13 cellular contexts compared by ENCODE assay signal in the genomic region with DNA sequence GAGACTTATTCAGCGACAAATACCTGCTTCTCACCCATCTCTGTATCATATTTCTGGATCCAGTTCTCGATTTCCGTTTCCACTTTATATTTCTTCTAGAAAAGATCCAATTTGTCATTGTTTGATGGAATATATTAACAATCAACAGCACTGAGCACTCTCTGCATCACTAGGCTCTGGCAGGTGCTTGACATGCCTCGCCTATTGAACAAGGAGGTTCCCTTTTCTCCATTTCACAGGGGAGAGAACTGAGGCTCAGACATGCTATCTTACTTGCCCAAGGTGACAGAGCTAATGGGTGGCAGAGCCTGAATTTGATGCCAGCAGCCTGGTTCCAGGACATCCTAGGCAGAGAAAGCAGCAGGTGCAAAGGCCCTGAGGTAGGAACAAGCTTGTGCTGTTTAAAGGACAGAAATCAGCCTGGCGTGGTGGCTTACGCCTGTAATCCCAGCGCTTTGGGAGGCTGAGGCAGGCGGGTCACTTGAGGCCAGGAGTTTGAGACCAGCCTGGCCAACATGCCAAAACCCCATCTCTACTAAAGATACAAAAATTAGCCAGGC. TPM values are rescaled to one million over a fixed set of nuclear protein-coding genes. Genes with fewer than 3 reads are reported as not detected.
DNase-seq lines count a peak whose midpoint lies in the region; ATAC-seq, FAIRE-seq and TF ChIP-seq lines count a peak whose summit lies in the region.
"Had no signal": no experiment of that assay in that cellular context is flagged by ENCODE, and none has a peak within 500 bp of the region (broad histone marks: within the 10 kb centered on the region; RNA-seq: fewer than 3 reads in every experiment).

No MANE protein-coding gene starts in this region.

- H3F3A ChIP-seq in neural progenitor cell (ENCODE audit: low read depth): no peaks in the 10 kb centered on the region

- intact Hi-C loops in K562 (cut with micrococcal nuclease) (loop anchor here (2.0 to 5.0 kb wide), 3 partner anchors 40 to 227 kb away; no protein-coding TSS in a partner anchor), head of caudate nucleus (cut with DNase I) (loop anchor here (10.0 kb wide), 2 partner anchors 157 to 227 kb away; a partner anchor contains a TSS), tibial artery (cut with DNase I; ENCODE audit: low total_unique reads) (loop anchor here (5.0 to 10.0 kb wide), 2 partner anchors 137 to 160 kb away; a partner anchor contains a TSS)

- 80% methylated on average over 8 of the region's 8 CpGs for WGBS in K562 (ENCODE audit: insufficient coverage, low coverage, missing lambda C conversion rate)

- in situ Hi-C loops in K562 (cut with MboI): loop anchor here (5.0 to 25.0 kb wide), 3 partner anchors 85 to 447 kb away; a partner anchor contains a TSS

- H3K9me1 ChIP-seq in K562 (ENCODE audit: control insufficient read depth, insufficient read depth, low read length): no peaks in the 10 kb centered on the region

- H3K4me3 ChIP-seq in DND-41 (ENCODE audit: low read depth in 1 of 2, low read length in 2 of 2) (no peak overlapping the region), Karpas-422 (ENCODE audit: low read length) (no peak overlapping the region), K562 (no peak overlapping the region), neural progenitor cell (no peak overlapping the region), tibial artery (no peak overlapping the region)
- H3K4me3 ChIP-seq: HAP-1, SK-N-MC had no signal

- no peak for TF ChIP-seq POLR2A in K562 (conservative IDR thresholded peaks at IDR 0.05)
- no peak for TF ChIP-seq POLR2A in GM12892 (IDR thresholded peaks at IDR 0.05; ENCODE audit: low read depth, low read length)

- H3K4me3 Mint-ChIP-seq in neural progenitor cell: no peak overlapping the region

- H3K27ac Mint-ChIP-seq in neural progenitor cell: peak overlapping the region; percentile 83

- H3K4me1 Mint-ChIP-seq in neural progenitor cell: peaks cover 25% of the 10 kb centered on the region

- peaks cover 4% of the 10 kb centered on the region for H3K36me3 ChIP-seq in DND-41 (ENCODE audit: insufficient read depth, low read length)
- H3K36me3 ChIP-seq in Karpas-422 (ENCODE audit: insufficient read depth, low read length): no peaks in the 10 kb centered on the region; the same call in 1 of the 2 replicates
- H3K36me3 ChIP-seq in K562 (ENCODE audit: control insufficient read depth, insufficient read depth, low read length): peaks cover 4% of the 10 kb centered on the region; the same call in 1 of the 3 replicates
- no peaks in the 10 kb centered on the region for H3K36me3 ChIP-seq in neural progenitor cell
- peaks cover 0 to 2% (median 0%) of the 10 kb centered on the region in 3 donors for H3K36me3 ChIP-seq in tibial artery

- peaks cover 4% of the 10 kb centered on the region for H3K36me3 Mint-ChIP-seq in neural progenitor cell

- H3K27ac ChIP-seq in DND-41 (ENCODE audit: low read length) (0 out of 2 replicates have a peak overlapping the region, but pooled peaks have one; percentile 21), Karpas-422 (ENCODE audit: low read length) (0 out of 2 replicates have a peak overlapping the region, but pooled peaks have one; percentile 20), K562 (ENCODE audit: extremely low read depth, low read depth, low read length) (no peak overlapping the region), neural progenitor cell (no peak overlapping the region), tibial artery (no peak overlapping the region)
- H3K27ac ChIP-seq: C4-2B, HL-60, SK-N-MC had no signal

- H3K27me3 ChIP-seq in DND-41 (ENCODE audit: insufficient read depth, low read length, poor library complexity) (no peaks in the 10 kb centered on the region), Karpas-422 (ENCODE audit: low read length) (no peaks in the 10 kb centered on the region), K562 (ENCODE audit: control insufficient read depth in 2 of 2, insufficient read depth in 2 of 2, low read length in 2 of 2) (no peaks in the 10 kb centered on the region), neural progenitor cell (no peaks in the 10 kb centered on the region), tibial artery (no peaks in the 10 kb centered on the region)

- H3K9me3 ChIP-seq in DND-41 (ENCODE audit: insufficient read depth, low read length, severe bottlenecking) (no peaks in the 10 kb centered on the region), Karpas-422 (ENCODE audit: low read length) (no peaks in the 10 kb centered on the region), K562 (replicated peaks; ENCODE audit: control insufficient read depth, insufficient read depth, low read depth, low read length) (no peaks in the 10 kb centered on the region), neural progenitor cell (ENCODE audit: low read depth) (no peaks in the 10 kb centered on the region), tibial artery (no peaks in the 10 kb centered on the region)
- H3K9me3 ChIP-seq: HAP-1 had no signal

- ATAC-seq in DND-41 (ENCODE audit: insufficient read depth, low read depth) (no peak), K562 (no peak)

- H3K79me2 ChIP-seq in DND-41 (ENCODE audit: insufficient read depth, low read length) (no peaks in the 10 kb centered on the region), Karpas-422 (ENCODE audit: low read length) (no peaks in the 10 kb centered on the region), K562 (ENCODE audit: control insufficient read depth, insufficient read depth, low read length) (no peaks in the 10 kb centered on the region), neural progenitor cell (ENCODE audit: low read depth) (no peaks in the 10 kb centered on the region)

- TF ChIP-seq CTCF in DND-41 (IDR thresholded peaks at IDR 0.05; ENCODE audit: borderline replicate concordance, extremely low read depth, low read length, poor library complexity, severe bottlenecking) (no peak), K562 (IDR thresholded peaks at IDR 0.05 in 2 of 3, conservative IDR thresholded peaks at IDR 0.05 in 1 of 3; ENCODE audit: insufficient read depth in 2 of 3, low read depth in 1 of 3, low read length in 3 of 3) (no peak), neural progenitor cell (IDR thresholded peaks at IDR 0.05) (no peak), tibial artery (IDR thresholded peaks at IDR 0.05) (no peak)

- no peak overlapping the region for H2AFZ ChIP-seq in DND-41 (ENCODE audit: low read depth, low read length)
- H2AFZ ChIP-seq in Karpas-422 (ENCODE audit: low read length): no peak overlapping the region
- no peak overlapping the region for H2AFZ ChIP-seq in K562 (ENCODE audit: low read depth, low read length)
- no peak overlapping the region for H2AFZ ChIP-seq in neural progenitor cell (replicated peaks)

- H3K4me2 ChIP-seq in DND-41 (ENCODE audit: insufficient read depth, low read length): no peak overlapping the region
- H3K4me2 ChIP-seq in Karpas-422 (ENCODE audit: low read depth, low read length, poor library complexity, severe bottlenecking): no peak overlapping the region
- no peak overlapping the region for H3K4me2 ChIP-seq in K562 (ENCODE audit: insufficient read depth, low read length)
- no peak overlapping the region for H3K4me2 ChIP-seq in neural progenitor cell

- TF ChIP-seq RAD21 in K562 (CRISPR knock-in tag; conservative IDR thresholded peaks at IDR 0.05 in 1 of 2, IDR thresholded peaks at IDR 0.05 in 1 of 2): no peak

- peaks cover 12% of the 10 kb centered on the region for H3K27me3 Mint-ChIP-seq in neural progenitor cell (ENCODE audit: insufficient read depth, low read depth)

- H3K4me1 ChIP-seq in DND-41 (ENCODE audit: insufficient read depth, low read length) (no peaks in the 10 kb centered on the region), Karpas-422 (ENCODE audit: low read length) (no peaks in the 10 kb centered on the region), K562 (replicated peaks in 1 of 2; ENCODE audit: control insufficient read depth in 2 of 2, insufficient read depth in 2 of 2, low read length in 2 of 2) (peaks cover 2 to 21% of the 10 kb centered on the region in 2 experiments; a peak in 4 of 5 replicates), neural progenitor cell (peaks cover 9% of the 10 kb centered on the region), tibial artery (peaks cover 0 to 31% (median 15%) of the 10 kb centered on the region in 4 donors)

- no peak for DNase-seq in DND-41
- no peak for DNase-seq in Karpas-422
- no peak for DNase-seq in K562 (ENCODE audit: extremely low read depth in 1 of 4, low spot score in 3 of 4)
- no peak for DNase-seq in neural progenitor cell (ENCODE audit: low spot score)
- DNase-seq in head of caudate nucleus: no peak
- DNase-seq in GM12892 (ENCODE audit: insufficient read length): no peak
- no peak for DNase-seq in tibial artery

- CTCF ChIA-PET in K562 (lab: Yijun Ruan, JAX; ENCODE audit: low intra/inter-chr PET ratio): no interaction called here

- POLR2A ChIA-PET in K562 (lab: Yijun Ruan, JAX): interaction anchor here (0.7 to 0.8 kb wide), 2 partner anchors 14 to 24 kb away, joined by 3 to 5 read pairs; a partner anchor contains a TSS

- no peak for FAIRE-seq in K562 (lab: Jason Lieb, UNC)
- FAIRE-seq in GM12892 (lab: Jason Lieb, UNC): no peak
- FAIRE-seq: HTR-8/SVneo had no signal

- H3K9ac ChIP-seq in DND-41 (ENCODE audit: low read depth, low read length) (no peak overlapping the region), Karpas-422 (ENCODE audit: low read length) (no peak overlapping the region), K562 (ENCODE audit: insufficient read depth in 1 of 2, low read depth in 2 of 2, low read length in 2 of 2) (no peak overlapping the region), neural progenitor cell (no peak overlapping the region)

- no peaks in the 10 kb centered on the region for H3K9me2 ChIP-seq in Karpas-422 (replicated peaks; ENCODE audit: insufficient read depth, low read length)

- no TSS peak for BruUV-seq in K562 (replicated peaks; lab: Mats Ljungman, UMichigan)

- H4K20me1 ChIP-seq in DND-41 (ENCODE audit: insufficient read depth, low read length) (no peaks in the 10 kb centered on the region), Karpas-422 (ENCODE audit: insufficient read depth, low read depth, low read length) (no peaks in the 10 kb centered on the region), K562 (replicated peaks; ENCODE audit: control insufficient read depth, insufficient read depth, low read length) (peaks cover 4% of the 10 kb centered on the region; the same call in 1 of the 2 replicates), neural progenitor cell (ENCODE audit: low read depth) (no peaks in the 10 kb centered on the region)

- no peak for TF ChIP-seq EP300 in K562 (IDR thresholded peaks at IDR 0.05; ENCODE audit: low read length)

- H3K9me3 Mint-ChIP-seq in neural progenitor cell: no peaks in the 10 kb centered on the region

RNA-seq across cellular contexts. Expression of a gene that starts 12.1 kb away (rescaled TPM):
- 34.3 and 47.3 TPM in 2 replicates for total RNA-seq in Karpas-422 (2014; rRNA removed; shearing (Covaris generic); ENCODE audit: low replicate concordance)
- 9.9 and 32.6 TPM in 2 replicates for total RNA-seq in K562 (2011; cell fraction: chromatin; rRNA removed; ENCODE audit: low replicate concordance)
- total RNA-seq in K562 (2011; cell fraction: nucleolus; rRNA removed): 18.9 and 25.0 TPM in 2 replicates
- 17.7 and 18.0 TPM in 2 replicates for total RNA-seq in K562 (2011; cell fraction: nucleoplasm; rRNA removed)
- total RNA-seq in K562 (2014; rRNA removed) (40.4 and 52.0 TPM in 2 replicates), K562 (2014; rRNA removed; fragmentation: Illumina TruSeq; extraction: Trizol) (12.7 and 15.6 TPM in 2 replicates), K562 (2015; rRNA removed; fragmentation: Illumina TruSeq; extraction: Trizol) (34.3 and 36.7 TPM in 2 replicates), K562 (2021) (34.9 and 38.9 TPM in 2 replicates), neural progenitor cell (ENCODE audit: low replicate concordance) (13.7 and 22.5 TPM in 2 replicates)
- polyA plus RNA-seq in K562 (2011; rRNA removed) (17.6 and 17.9 TPM in 2 replicates), K562 (2014; fragmentation: Illumina TruSeq; extraction: Trizol) (18.0 and 27.7 TPM in 2 replicates), K562 (2014; fragmentation: Nextera tagmentation; extraction: Ambion mirVana) (1 to 10 TPM; 2.8 to 3.5 TPM), K562 (2014; rRNA removed) (26.4 and 35.0 TPM in 2 replicates)
- 23.1 and 48.6 TPM in 2 replicates for polyA plus RNA-seq in K562 (2011; cell fraction: cytosol; rRNA removed)
- polyA plus RNA-seq in K562 (2011; cell fraction: nucleus; rRNA removed): 10.9 and 15.7 TPM in 2 replicates
- polyA plus RNA-seq in K562 (2012): 23.0 and 27.5 TPM in 2 replicates
- polyA minus RNA-seq in K562 (2011; rRNA and poly(A)+ RNA removed): 10.0 and 13.0 TPM in 2 replicates
- polyA minus RNA-seq in K562 (2011; cell fraction: cytosol; rRNA and poly(A)+ RNA removed): 12.1 and 15.7 TPM in 2 replicates
- polyA minus RNA-seq in K562 (2011; cell fraction: nucleus; rRNA and poly(A)+ RNA removed): 11.0 and 11.4 TPM in 2 replicates
- 10.5 TPM for polyA plus RNA-seq in GM12892 (2012; ENCODE audit: missing spikeins)

RNA-seq across cellular contexts. Expression of a gene that starts 12.3 kb away (rescaled TPM):
- total RNA-seq in Karpas-422 (2014; rRNA removed; shearing (Covaris generic); ENCODE audit: low replicate concordance): 28.2 and 81.5 TPM in 2 replicates
- total RNA-seq in K562 (2011; cell fraction: chromatin; rRNA removed; ENCODE audit: low replicate concordance): 60.9 and 181 TPM in 2 replicates
- 87.0 and 87.2 TPM in 2 replicates for total RNA-seq in K562 (2011; cell fraction: nucleolus; rRNA removed)
- total RNA-seq in K562 (2011; cell fraction: nucleoplasm; rRNA removed): 56.8 and 61.4 TPM in 2 replicates
- total RNA-seq in K562 (2014; rRNA removed) (100 and 135 TPM in 2 replicates), K562 (2014; rRNA removed; fragmentation: Illumina TruSeq; extraction: Trizol) (23.9 and 25.8 TPM in 2 replicates), K562 (2015; rRNA removed; fragmentation: Illumina TruSeq; extraction: Trizol) (48.5 and 51.4 TPM in 2 replicates), K562 (2021) (128 and 132 TPM in 2 replicates), neural progenitor cell (ENCODE audit: low replicate concordance) (36.9 and 72.9 TPM in 2 replicates)
- polyA plus RNA-seq in K562 (2011; rRNA removed) (56.6 and 80.5 TPM in 2 replicates), K562 (2014; fragmentation: Illumina TruSeq; extraction: Trizol) (44.4 and 77.7 TPM in 2 replicates), K562 (2014; fragmentation: Nextera tagmentation; extraction: Ambion mirVana) (1 to 10 TPM; 1.4 to 3.1 TPM), K562 (2014; rRNA removed) (74.4 and 107 TPM in 2 replicates)
- 71.0 and 78.8 TPM in 2 replicates for polyA plus RNA-seq in K562 (2011; cell fraction: cytosol; rRNA removed)
- polyA plus RNA-seq in K562 (2011; cell fraction: nucleus; rRNA removed): 76.8 and 95.6 TPM in 2 replicates
- 48.8 and 67.9 TPM in 2 replicates for polyA plus RNA-seq in K562 (2012)
- polyA minus RNA-seq in K562 (2011; rRNA and poly(A)+ RNA removed): 47.0 and 50.2 TPM in 2 replicates
- 52.1 and 64.3 TPM in 2 replicates for polyA minus RNA-seq in K562 (2011; cell fraction: cytosol; rRNA and poly(A)+ RNA removed)
- 31.1 and 49.1 TPM in 2 replicates for polyA minus RNA-seq in K562 (2011; cell fraction: nucleus; rRNA and poly(A)+ RNA removed)
- polyA plus RNA-seq in GM12892 (2012; ENCODE audit: missing spikeins): 27.4 TPM

RNA-seq across cellular contexts. Expression of a gene that starts 23.7 kb away (rescaled TPM):
- total RNA-seq in Karpas-422 (2014; rRNA removed; shearing (Covaris generic); ENCODE audit: low replicate concordance): 43.9 and 46.4 TPM in 2 replicates
- total RNA-seq in K562 (2011; cell fraction: chromatin; rRNA removed; ENCODE audit: low replicate concordance): 112 and 252 TPM in 2 replicates
- 110 and 123 TPM in 2 replicates for total RNA-seq in K562 (2011; cell fraction: nucleolus; rRNA removed)
- total RNA-seq in K562 (2011; cell fraction: nucleoplasm; rRNA removed): 98.7 and 108 TPM in 2 replicates
- total RNA-seq in K562 (2014; rRNA removed) (6.4 and 9.2 TPM in 2 replicates), K562 (2014; rRNA removed; fragmentation: Illumina TruSeq; extraction: Trizol) (5.5 and 6.1 TPM in 2 replicates), K562 (2015; rRNA removed; fragmentation: Illumina TruSeq; extraction: Trizol) (7.4 and 7.8 TPM in 2 replicates), K562 (2021) (23.8 and 27.2 TPM in 2 replicates), neural progenitor cell (ENCODE audit: low replicate concordance) (12.2 and 19.1 TPM in 2 replicates)
- polyA plus RNA-seq in K562 (2011; rRNA removed) (12.8 and 18.9 TPM in 2 replicates), K562 (2014; fragmentation: Illumina TruSeq; extraction: Trizol) (16.2 and 17.0 TPM in 2 replicates), K562 (2014; fragmentation: Nextera tagmentation; extraction: Ambion mirVana) (1 to 10 TPM in 1 of 2 experiments, under 1 TPM in 1; 0.80 to 1.1 TPM), K562 (2014; rRNA removed) (19.2 and 19.3 TPM in 2 replicates)
- 8.0 and 10.3 TPM in 2 replicates for polyA plus RNA-seq in K562 (2011; cell fraction: cytosol; rRNA removed)
- polyA plus RNA-seq in K562 (2011; cell fraction: nucleus; rRNA removed): 137 and 160 TPM in 2 replicates
- polyA plus RNA-seq in K562 (2012): 20.9 and 33.9 TPM in 2 replicates
- polyA minus RNA-seq in K562 (2011; rRNA and poly(A)+ RNA removed): 7.8 and 12.1 TPM in 2 replicates
- 17.9 and 21.8 TPM in 2 replicates for polyA minus RNA-seq in K562 (2011; cell fraction: cytosol; rRNA and poly(A)+ RNA removed)
- polyA minus RNA-seq in K562 (2011; cell fraction: nucleus; rRNA and poly(A)+ RNA removed): 30.6 and 40.4 TPM in 2 replicates
- polyA plus RNA-seq in GM12892 (2012; ENCODE audit: missing spikeins): 23.5 TPM

RNA-seq across cellular contexts. Expression of a gene that starts 48.1 kb away (rescaled TPM):
- total RNA-seq in Karpas-422 (2014; rRNA removed; shearing (Covaris generic); ENCODE audit: low replicate concordance): not detected in 2 replicates
- total RNA-seq in K562 (2011; cell fraction: chromatin; rRNA removed; ENCODE audit: low replicate concordance): not detected in 2 replicates
- not detected in 2 replicates for total RNA-seq in K562 (2011; cell fraction: nucleolus; rRNA removed)
- not detected in 2 replicates for total RNA-seq in K562 (2011; cell fraction: nucleoplasm; rRNA removed)
- not detected in 2 replicates for total RNA-seq in K562 (2014; rRNA removed)
- total RNA-seq in K562 (2014; rRNA removed; fragmentation: Illumina TruSeq; extraction: Trizol): not detected in 2 replicates
- total RNA-seq in K562 (2015; rRNA removed; fragmentation: Illumina TruSeq; extraction: Trizol): not detected in 2 replicates
- not detected in 2 replicates for total RNA-seq in K562 (2021)
- polyA plus RNA-seq in K562 (2011; rRNA removed): not detected in 2 replicates
- not detected in 2 replicates for polyA plus RNA-seq in K562 (2011; cell fraction: cytosol; rRNA removed)
- polyA plus RNA-seq in K562 (2011; cell fraction: nucleus; rRNA removed): not detected in 2 replicates
- polyA plus RNA-seq in K562 (2012): 0.14 and 0.17 TPM in 2 replicates
- not detected in 2 replicates for polyA plus RNA-seq in K562 (2014; fragmentation: Illumina TruSeq; extraction: Trizol)
- not detected for polyA plus RNA-seq in K562 (2014; fragmentation: Nextera tagmentation; extraction: Ambion mirVana)
- polyA plus RNA-seq in K562 (2014; rRNA removed): not detected in 2 replicates
- polyA minus RNA-seq in K562 (2011; rRNA and poly(A)+ RNA removed): not detected in 2 replicates
- polyA minus RNA-seq in K562 (2011; cell fraction: cytosol; rRNA and poly(A)+ RNA removed): not detected in 2 replicates
- polyA minus RNA-seq in K562 (2011; cell fraction: nucleus; rRNA and poly(A)+ RNA removed): not detected in 2 replicates
- total RNA-seq in neural progenitor cell (ENCODE audit: low replicate concordance): 0.19 TPM in 1 of 2 replicates, not detected in the other
- polyA plus RNA-seq in GM12892 (2012; ENCODE audit: missing spikeins): 0.36 TPM
- total RNA-seq: A673 had no signal

Comparison
In these comparisons a context has a peak if more than half of its experiments do, and no peak if none do; other contexts are left out.
1. H3K27ac ChIP-seq: peak in DND-41 (single experiment) and Karpas-422 (single experiment); none in K562 (single experiment), neural progenitor cell (single experiment) and tibial artery (0 of 2).